ENCODE assay signal across 9 cellular contexts in the genomic region with DNA sequence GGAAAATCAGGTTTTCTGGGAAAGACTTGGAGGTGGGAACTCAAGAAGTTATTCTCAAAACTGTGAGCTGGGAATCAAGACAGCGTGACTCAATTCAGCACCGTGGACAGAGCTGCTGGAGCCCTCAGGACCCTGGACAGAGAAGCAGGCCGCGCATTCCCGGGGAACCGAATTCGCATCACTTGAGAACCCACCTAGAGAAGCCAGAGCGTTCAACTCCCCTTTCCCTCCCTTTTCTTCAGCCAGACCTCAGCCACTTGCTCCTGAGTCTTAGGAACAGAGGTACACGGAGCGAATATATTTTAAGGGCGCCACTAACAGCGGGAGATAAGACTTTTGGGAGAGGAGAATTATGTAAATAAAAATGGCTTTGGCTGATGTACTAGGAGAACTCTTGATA. TPM values are rescaled to one million over a fixed set of nuclear protein-coding genes. Genes with fewer than 3 reads are reported as not detected.
DNase-seq lines count a peak whose midpoint lies in the region; ATAC-seq and TF ChIP-seq lines count a peak whose summit lies in the region.
"Had no signal": no experiment of that assay in that cellular context is flagged by ENCODE, and none has a peak within 500 bp of the region (broad histone marks: within the 10 kb centered on the region; RNA-seq: fewer than 3 reads in every experiment).

No MANE protein-coding gene starts in this region.

- TF ChIP-seq CTCF in heart left ventricle (IDR thresholded peaks at IDR 0.05) (no peak), progenitor cell of endocrine pancreas (IDR thresholded peaks at IDR 0.05; ENCODE audit: unreplicated experiment) (no peak)

- 0 to 1% (median 1%) methylated on average over 12 of the region's 12 CpGs for WGBS in heart left ventricle, 4 donors
- WGBS in aorta, 2 donors: 0 to 1% methylated on average over 12 of the region's 12 CpGs

- peaks cover 0 to 11% (median 0%) of the 10 kb centered on the region in 12 donors for H3K4me1 ChIP-seq in heart left ventricle
- H3K4me1 ChIP-seq in aorta (ENCODE audit: control insufficient read depth in 1 of 2, insufficient read depth in 2 of 2, low read length in 2 of 2): no peaks in the 10 kb centered on the region

- H3K9me3 Mint-ChIP-seq in activated naive CD4-positive, alpha-beta T cell treated with anti-CD3 and anti-CD28 coated beads, Interleukin-2, amount 50 U/mL, for 24 hours: no peaks in the 10 kb centered on the region
- H3K9me3 Mint-ChIP-seq in progenitor cell of endocrine pancreas (ENCODE audit: low read depth): no peaks in the 10 kb centered on the region

- H3K4me1 Mint-ChIP-seq in activated naive CD4-positive, alpha-beta T cell treated with anti-CD3 and anti-CD28 coated beads, Interleukin-2, amount 50 U/mL, for 24 hours: peaks cover 25% of the 10 kb centered on the region
- peaks cover 27% of the 10 kb centered on the region for H3K4me1 Mint-ChIP-seq in progenitor cell of endocrine pancreas (ENCODE audit: low read depth)

- no peaks in the 10 kb centered on the region for H3K9me3 ChIP-seq in heart left ventricle
- H3K9me3 ChIP-seq in aorta (ENCODE audit: control insufficient read depth, low read length): no peaks in the 10 kb centered on the region

- DNase-seq in GM19240 (ENCODE audit: insufficient read length, low spot score) (peak; percentile 43), SK-N-DZ (ENCODE audit: low spot score) (peak; percentile 25), heart left ventricle (peak; percentile 58 to 81 (median 65)), progenitor cell of endocrine pancreas (ENCODE audit: low spot score, unreplicated experiment) (peak; percentile 92), aorta (peak; percentile 76 to 91), NCI-H510A treated with DMSO at 0.1 percent for 48 hours (lab: John Stamatoyannopoulos, UW) (no peak)

- H3K27me3 ChIP-seq in heart left ventricle (peaks cover 22 to 61% (median 40%) of the 10 kb centered on the region in 9 donors), aorta (ENCODE audit: control insufficient read depth in 1 of 2, insufficient read depth in 2 of 2, low read length in 1 of 2) (no peaks in the 10 kb centered on the region)

- H3K27me3 Mint-ChIP-seq in activated naive CD4-positive, alpha-beta T cell treated with anti-CD3 and anti-CD28 coated beads, Interleukin-2, amount 50 U/mL, for 24 hours: peaks cover 31% of the 10 kb centered on the region
- no peaks in the 10 kb centered on the region for H3K27me3 Mint-ChIP-seq in progenitor cell of endocrine pancreas

- peak; percentile 84 to 87 (median 85) for ATAC-seq in heart left ventricle
- peak; percentile 87 for ATAC-seq in aorta (ENCODE audit: low FRiP score)
- ATAC-seq in GM21390 (IDR thresholded peaks at IDR 0.05; ENCODE audit: unreplicated experiment): no peak

- H3K4me3 ChIP-seq in heart left ventricle: no peak overlapping the region
- no peak overlapping the region for H3K4me3 ChIP-seq in aorta (ENCODE audit: low read length in 2 of 2)

- H3K4me3 Mint-ChIP-seq in activated naive CD4-positive, alpha-beta T cell treated with anti-CD3 and anti-CD28 coated beads, Interleukin-2, amount 50 U/mL, for 24 hours: peak overlapping the region; percentile 60
- H3K4me3 Mint-ChIP-seq in progenitor cell of endocrine pancreas (ENCODE audit: low read depth): peak overlapping the region; percentile 76

- TF ChIP-seq POLR2A in heart left ventricle (IDR thresholded peaks at IDR 0.05): no peak

- no peak overlapping the region for H3K27ac Mint-ChIP-seq in activated naive CD4-positive, alpha-beta T cell treated with anti-CD3 and anti-CD28 coated beads, Interleukin-2, amount 50 U/mL, for 24 hours
- peak overlapping the region; percentile 95 for H3K27ac Mint-ChIP-seq in progenitor cell of endocrine pancreas

- no peaks in the 10 kb centered on the region for H3K36me3 ChIP-seq in heart left ventricle
- no peaks in the 10 kb centered on the region for H3K36me3 ChIP-seq in aorta (ENCODE audit: control insufficient read depth in 1 of 2, insufficient read depth in 2 of 2, low read length in 1 of 2)

- intact Hi-C loops in heart left ventricle (cut with DNase I) (no loop called here), aorta (cut with DNase I) (no loop called here)

- H3K36me3 Mint-ChIP-seq in activated naive CD4-positive, alpha-beta T cell treated with anti-CD3 and anti-CD28 coated beads, Interleukin-2, amount 50 U/mL, for 24 hours: no peaks in the 10 kb centered on the region
- no peaks in the 10 kb centered on the region for H3K36me3 Mint-ChIP-seq in progenitor cell of endocrine pancreas (ENCODE audit: insufficient read depth)

- H3K27ac ChIP-seq in heart left ventricle (no peak overlapping the region), aorta (ENCODE audit: low read depth in 1 of 2, low read length in 2 of 2) (no peak overlapping the region)

RNA-seq across cellular contexts. Expression of a gene that starts 2.0 kb away (rescaled TPM):
- not detected in 2 replicates for polyA plus RNA-seq in SK-N-DZ (2014; cell fraction: cytosol; rRNA removed)
- 0.03 TPM in 1 of 2 replicates, not detected in the other for polyA plus RNA-seq in SK-N-DZ (2014; cell fraction: nucleus; rRNA removed)
- total RNA-seq in heart left ventricle (under 1 TPM in 1 of 9 donors, not detected in 8; 0.15 TPM), progenitor cell of endocrine pancreas (80.2 and 87.8 TPM in 2 replicates), aorta (not detected)
- polyA plus RNA-seq in heart left ventricle (not detected), aorta (not detected)
- total RNA-seq: T-helper 1 cell treated with Interleukin-12 subunit alpha and Interleukin-12 subunit beta and Interleukin-4 antibody, amounts not matched to agents 30 ng/mL and 1 ng/mL, for 36 hours had no signal

RNA-seq across cellular contexts. Expression of a gene that starts 23.5 kb away (rescaled TPM):
- 27.6 and 29.4 TPM in 2 replicates for polyA plus RNA-seq in SK-N-DZ (2014; cell fraction: cytosol; rRNA removed)
- polyA plus RNA-seq in SK-N-DZ (2014; cell fraction: nucleus; rRNA removed): 16.9 and 21.7 TPM in 2 replicates
- total RNA-seq in heart left ventricle: 10 to 100 TPM; 14.1 to 45.0 (median 29.9) TPM
- 10 to 100 TPM; 22.0 to 44.6 TPM for polyA plus RNA-seq in heart left ventricle
- 44.4 and 51.5 TPM in 2 replicates for total RNA-seq in progenitor cell of endocrine pancreas
- 10 to 100 TPM; 42.3 to 46.4 TPM for total RNA-seq in aorta
- 10 to 100 TPM; 18.0 to 25.5 TPM for polyA plus RNA-seq in aorta

RNA-seq across cellular contexts. Expression of a gene that starts 36.1 kb away (rescaled TPM):
- polyA plus RNA-seq in SK-N-DZ (2014; cell fraction: cytosol; rRNA removed): not detected in 2 replicates
- not detected in 2 replicates for polyA plus RNA-seq in SK-N-DZ (2014; cell fraction: nucleus; rRNA removed)
- total RNA-seq in heart left ventricle (1 to 10 TPM in 1 of 9 donors, under 1 TPM in 2, not detected in 6; 0.28 to 1.2 (median 0.48) TPM), progenitor cell of endocrine pancreas (not detected in 2 replicates), aorta (under 1 TPM; 0.24 to 0.65 TPM)
- polyA plus RNA-seq in heart left ventricle (under 1 TPM in 1 of 2 donors, not detected in 1; 0.04 TPM), aorta (under 1 TPM in 1 of 2 donors, not detected in 1; 0.87 TPM)
- total RNA-seq: T-helper 1 cell treated with Interleukin-12 subunit alpha and Interleukin-12 subunit beta and Interleukin-4 antibody, amounts not matched to agents 30 ng/mL and 1 ng/mL, for 36 hours had no signal

RNA-seq across cellular contexts. Expression of a gene that starts 54.7 kb away (rescaled TPM):
- polyA plus RNA-seq in SK-N-DZ (2014; cell fraction: cytosol; rRNA removed): not detected in 2 replicates
- polyA plus RNA-seq in SK-N-DZ (2014; cell fraction: nucleus; rRNA removed): not detected in 2 replicates
- total RNA-seq in heart left ventricle (under 1 TPM in 2 of 9 donors, not detected in 7; 0.25 to 0.45 TPM), progenitor cell of endocrine pancreas (13.8 and 19.3 TPM in 2 replicates), aorta (under 1 TPM in 1 of 2 donors, not detected in 1; 0.27 TPM)
- polyA plus RNA-seq in heart left ventricle (not detected), aorta (1 to 10 TPM in 1 of 2 donors, under 1 TPM in 1; 0.05 to 6.4 TPM)

Comparison
In these comparisons a context has a peak if more than half of its experiments do, and no peak if none do; other contexts are left out.
1. RNA of a gene that starts 2.0 kb away (total RNA-seq): 80.2 to 87.8 TPM in progenitor cell of endocrine pancreas; 0.15 TPM in heart left ventricle and not detected in aorta; every median in the first group is over 10 times any median in the second.